Comparison of ENCODE assay signal across 39 cellular contexts in the genomic region with DNA sequence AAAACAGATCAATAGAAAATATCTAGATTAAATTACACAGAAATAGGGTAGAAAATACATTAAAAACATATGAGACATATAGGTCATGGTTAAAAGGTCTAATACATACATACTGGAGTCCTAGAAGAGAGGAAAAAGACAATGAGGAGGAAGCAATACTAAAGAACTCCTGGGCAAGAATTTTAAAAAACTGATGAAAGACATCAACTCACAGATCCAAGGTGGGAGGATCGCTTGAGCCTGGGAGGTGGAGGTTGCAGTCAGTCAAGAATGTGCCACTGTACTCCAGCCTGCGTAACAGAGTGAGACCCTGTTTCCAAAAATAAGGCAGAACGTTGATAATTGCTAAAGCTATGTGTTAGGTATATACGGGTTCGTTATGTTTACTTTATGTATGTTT. TPM values are rescaled to one million over a fixed set of nuclear protein-coding genes. Genes with fewer than 3 reads are reported as not detected.
"Had no signal": no experiment of that assay in that cellular context is flagged by ENCODE, and none has a peak within 500 bp of the region (broad histone marks: within the 10 kb centered on the region; RNA-seq: fewer than 3 reads in every experiment).

No MANE protein-coding gene starts in this region.

- H3K36me3 ChIP-seq: MG63 had no signal

- H3K4me3 ChIP-seq: MG63 had no signal

- DNase-seq: Karpas-422, Kasumi-1, MG63, MM.1S, MV-4-11, NCI-H1048, NCI-H1092, NCI-H1092 treated with DMSO at 0.1 percent for 48 hours, NCI-H1105, NCI-H1105 treated with DMSO at 0.1 percent for 48 hours, NCI-H1417, NCI-H1417 treated with DMSO at 0.1 percent for 48 hours, NCI-H1436, NCI-H1436 treated with DMSO at 0.1 percent for 48 hours, NCI-H146, NCI-H1694, NCI-H1694 treated with DMSO at 0.1 percent for 48 hours, NCI-H187, NCI-H187 treated with DMSO at 0.1 percent for 48 hours, NCI-H1930, NCI-H2029, NCI-H2029 treated with DMSO at 0.1 percent for 48 hours, NCI-H2081, NCI-H2081 treated with DMSO at 0.1 percent for 48 hours, NCI-H2107, NCI-H2171, NCI-H2171 treated with DMSO at 0.1 percent for 48 hours, NCI-H2227 treated with DMSO at 0.1 percent for 48 hours, NCI-H226, NCI-H345, NCI-H446, NCI-H446 treated with DMSO at 0.1 percent for 48 hours, NCI-H510A, NCI-H510A treated with DMSO at 0.1 percent for 48 hours, NCI-H524 had no signal

RNA-seq across cellular contexts. Expression of gene KASH5, which starts 5.4 kb away (rescaled TPM):
- total RNA-seq: LHCN-M2, M059J, MCF 10A, NCI-H460 had no signal

RNA-seq across cellular contexts. Expression of gene DKKL1, which starts 19.0 kb away (rescaled TPM):
- total RNA-seq: M059J, MCF 10A, NCI-H460 had no signal

RNA-seq across cellular contexts. Expression of gene PTH2, which starts 40.6 kb away (rescaled TPM):
- total RNA-seq: LHCN-M2, M059J, MCF 10A, NCI-H460 had no signal

RNA-seq across cellular contexts. Expression of gene GFY, which starts 42.5 kb away (rescaled TPM):
- total RNA-seq: LHCN-M2, M059J, MCF 10A, NCI-H460 had no signal
